25 cellular contexts compared by ENCODE assay signal in the genomic region with DNA sequence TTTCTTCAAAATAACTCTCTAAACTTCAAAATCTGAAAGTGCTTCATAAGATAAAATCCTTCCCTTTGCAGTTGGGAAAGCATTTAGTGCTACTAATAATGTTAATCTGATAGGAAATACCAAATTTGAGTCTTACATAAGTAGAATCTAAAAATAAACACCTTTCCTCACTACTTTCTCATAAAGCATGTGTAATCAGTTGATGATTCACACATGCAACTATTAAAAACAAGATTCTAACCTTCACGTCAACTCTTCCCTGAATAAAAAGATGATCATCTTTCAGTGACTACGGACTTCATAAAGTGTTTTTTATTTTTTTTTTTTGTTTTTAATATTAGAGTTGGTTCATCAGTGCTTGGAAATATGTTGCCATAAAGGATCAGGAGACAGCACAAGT.
"Had no signal": no experiment of that assay in that cellular context is flagged by ENCODE, and none has a peak within 500 bp of the region (broad histone marks: within the 10 kb centered on the region; RNA-seq: fewer than 3 reads in every experiment).

No MANE protein-coding gene starts in this region.

- H3K4me3 ChIP-seq: gastrocnemius medialis, hepatocyte, tibial nerve had no signal

- H3K9me3 ChIP-seq: gastrocnemius medialis, neutrophil, tibial nerve had no signal

- H3K4me1 ChIP-seq: gastrocnemius medialis, tibial nerve had no signal

- DNase-seq: activated CD4-positive, alpha-beta memory T cell treated with anti-CD3 and anti-CD28 coated beads for 36 hours; activated CD4-positive, alpha-beta T cell treated with anti-CD3 and anti-CD28 coated beads, Interleukin-2, amount 10 ng/mL, durations not matched to agents 24 days and 14 days; activated CD4-positive, CD25-positive, alpha-beta regulatory T cell treated with anti-CD3 and anti-CD28 coated beads, Interleukin-2, amount 50 U/mL, for 72 hours; activated CD8-positive, alpha-beta memory T cell treated with anti-CD3 and anti-CD28 coated beads, Interleukin-2, amount 50 U/mL, for 48 hours; activated gamma-delta T cell; activated naive CD4-positive, alpha-beta T cell treated with anti-CD3 and anti-CD28 coated beads, Interleukin-2, amount 10 ng/mL, durations not matched to agents 7 days and 5 days; activated naive CD8-positive, alpha-beta T cell treated with anti-CD3 and anti-CD28 coated beads, Interleukin-2, amount 10 ng/mL, durations not matched to agents 7 days and 5 days; activated T-cell treated with anti-CD3 and anti-CD28 coated beads, Interleukin-2, amount 50 U/mL, for 24 hours; amniotic stem cell; effector CD4-positive, alpha-beta T cell; gastrocnemius medialis; left cardiac atrium; mammary epithelial cell; naive B cell; nephron progenitor cell; stimulated activated CD4-positive, alpha-beta T cell treated with anti-CD3 and anti-CD28 coated beads, Interleukin-2, amount 100 ng/mL, for 48 hours; stimulated activated naive CD4-positive, alpha-beta T cell treated with Interleukin-2 at 50 U/mL for 16 hours; T-helper 2 cell had no signal

- FAIRE-seq: keratinocyte had no signal

- H3K4me3 Mint-ChIP-seq: activated CD4-positive, alpha-beta memory T cell treated with anti-CD3 and anti-CD28 coated beads for 36 hours; activated CD4-positive, alpha-beta T cell treated with anti-CD3 and anti-CD28 coated beads, Interleukin-2, amount 10 ng/mL, durations not matched to agents 24 days and 14 days; activated naive CD4-positive, alpha-beta T cell treated with anti-CD3 and anti-CD28 coated beads, Interleukin-2, amount 10 ng/mL, durations not matched to agents 7 days and 5 days; activated naive CD8-positive, alpha-beta T cell treated with anti-CD3 and anti-CD28 coated beads, Interleukin-2, amount 10 ng/mL, durations not matched to agents 7 days and 5 days; activated T-cell treated with anti-CD3 and anti-CD28 coated beads, Interleukin-2, amount 50 U/mL, for 24 hours; central memory CD8-positive, alpha-beta T cell; dendritic cell treated with granulocyte-macrophage colony-stimulating factor and Interleukin-4, amounts not matched to agents 40 ng/mL and 50 ng/mL, for 4 days; naive B cell; nephron progenitor cell had no signal

- H3K27ac Mint-ChIP-seq: activated CD4-positive, alpha-beta memory T cell treated with anti-CD3 and anti-CD28 coated beads for 36 hours; activated CD4-positive, alpha-beta T cell treated with anti-CD3 and anti-CD28 coated beads, Interleukin-2, amount 10 ng/mL, durations not matched to agents 24 days and 14 days; activated naive CD4-positive, alpha-beta T cell treated with anti-CD3 and anti-CD28 coated beads, Interleukin-2, amount 10 ng/mL, durations not matched to agents 7 days and 5 days; activated naive CD8-positive, alpha-beta T cell treated with anti-CD3 and anti-CD28 coated beads, Interleukin-2, amount 10 ng/mL, durations not matched to agents 7 days and 5 days; activated T-cell treated with anti-CD3 and anti-CD28 coated beads, Interleukin-2, amount 50 U/mL, for 24 hours; dendritic cell treated with granulocyte-macrophage colony-stimulating factor and Interleukin-4, amounts not matched to agents 40 ng/mL and 50 ng/mL, for 4 days; naive B cell; nephron progenitor cell; progenitor cell of endocrine pancreas had no signal

- H3K36me3 ChIP-seq: gastrocnemius medialis, neutrophil, tibial nerve had no signal

- H3K4me1 Mint-ChIP-seq: activated CD4-positive, alpha-beta T cell treated with anti-CD3 and anti-CD28 coated beads, Interleukin-2, amount 10 ng/mL, durations not matched to agents 24 days and 14 days; activated naive CD4-positive, alpha-beta T cell treated with anti-CD3 and anti-CD28 coated beads, Interleukin-2, amount 10 ng/mL, durations not matched to agents 7 days and 5 days; activated naive CD8-positive, alpha-beta T cell treated with anti-CD3 and anti-CD28 coated beads, Interleukin-2, amount 10 ng/mL, durations not matched to agents 7 days and 5 days; central memory CD8-positive, alpha-beta T cell; naive B cell; nephron progenitor cell had no signal

- H3K79me2 ChIP-seq: hepatocyte had no signal

- H3K9me3 Mint-ChIP-seq: activated CD4-positive, alpha-beta memory T cell treated with anti-CD3 and anti-CD28 coated beads for 36 hours; activated CD4-positive, alpha-beta T cell treated with anti-CD3 and anti-CD28 coated beads, Interleukin-2, amount 10 ng/mL, durations not matched to agents 24 days and 14 days; activated naive CD4-positive, alpha-beta T cell treated with anti-CD3 and anti-CD28 coated beads, Interleukin-2, amount 10 ng/mL, durations not matched to agents 7 days and 5 days; activated naive CD8-positive, alpha-beta T cell treated with anti-CD3 and anti-CD28 coated beads, Interleukin-2, amount 10 ng/mL, durations not matched to agents 7 days and 5 days; activated T-cell treated with anti-CD3 and anti-CD28 coated beads, Interleukin-2, amount 50 U/mL, for 24 hours; dendritic cell treated with granulocyte-macrophage colony-stimulating factor and Interleukin-4, amounts not matched to agents 40 ng/mL and 50 ng/mL, for 4 days; nephron progenitor cell had no signal

- H3K4me2 ChIP-seq: hepatocyte had no signal

- ATAC-seq: gastrocnemius medialis, left cardiac atrium had no signal

- H2AFZ ChIP-seq: hepatocyte had no signal

- H3K27me3 Mint-ChIP-seq: activated CD4-positive, alpha-beta memory T cell treated with anti-CD3 and anti-CD28 coated beads for 36 hours; activated CD4-positive, alpha-beta T cell treated with anti-CD3 and anti-CD28 coated beads, Interleukin-2, amount 10 ng/mL, durations not matched to agents 24 days and 14 days; activated naive CD4-positive, alpha-beta T cell treated with anti-CD3 and anti-CD28 coated beads, Interleukin-2, amount 10 ng/mL, durations not matched to agents 7 days and 5 days; activated naive CD8-positive, alpha-beta T cell treated with anti-CD3 and anti-CD28 coated beads, Interleukin-2, amount 10 ng/mL, durations not matched to agents 7 days and 5 days; activated T-cell treated with anti-CD3 and anti-CD28 coated beads, Interleukin-2, amount 50 U/mL, for 24 hours; central memory CD8-positive, alpha-beta T cell; dendritic cell treated with granulocyte-macrophage colony-stimulating factor and Interleukin-4, amounts not matched to agents 40 ng/mL and 50 ng/mL, for 4 days; naive B cell; progenitor cell of endocrine pancreas had no signal

- H3K36me3 Mint-ChIP-seq: activated CD4-positive, alpha-beta memory T cell treated with anti-CD3 and anti-CD28 coated beads for 36 hours; activated naive CD4-positive, alpha-beta T cell treated with anti-CD3 and anti-CD28 coated beads, Interleukin-2, amount 10 ng/mL, durations not matched to agents 7 days and 5 days; activated naive CD8-positive, alpha-beta T cell treated with anti-CD3 and anti-CD28 coated beads, Interleukin-2, amount 10 ng/mL, durations not matched to agents 7 days and 5 days; naive B cell had no signal

- H3K27ac ChIP-seq: gastrocnemius medialis, hepatocyte, neutrophil, tibial nerve had no signal

- H3K27me3 ChIP-seq: gastrocnemius medialis, hepatocyte, neutrophil, tibial nerve had no signal
